ENCODE assay signal across 16 cellular contexts in genomic region chr13:37534181-37534580, GRCh38.
DNase-seq lines count a peak whose midpoint lies in the region; ATAC-seq and TF ChIP-seq lines count a peak whose summit lies in the region.
"Had no signal": no experiment of that assay in that cellular context is flagged by ENCODE, and none has a peak within 500 bp of the region (broad histone marks: within the 10 kb centered on the region; RNA-seq: fewer than 3 reads in every experiment).

No MANE protein-coding gene starts in this region.

- no peaks in the 10 kb centered on the region for H3K27me3 Mint-ChIP-seq in stimulated activated memory B cell treated with anti-CD40 and anti-IgM and Interleukin-4, amounts not matched to agents 10 μg/mL and 1 μg/mL and 100 μg/mL, for 72 hours

- peaks cover 4% of the 10 kb centered on the region for H3K9me3 Mint-ChIP-seq in stimulated activated memory B cell treated with anti-CD40 and anti-IgM and Interleukin-4, amounts not matched to agents 10 μg/mL and 1 μg/mL and 100 μg/mL, for 72 hours

- no peak for ATAC-seq in stimulated activated memory B cell treated with anti-CD40 and anti-IgM and Interleukin-4, amounts not matched to agents 10 μg/mL and 1 μg/mL and 100 μg/mL, for 72 hours
- ATAC-seq in HG02759 (IDR thresholded peaks at IDR 0.05; ENCODE audit: unreplicated experiment), result no peak

- no peaks in the 10 kb centered on the region for H3K36me3 Mint-ChIP-seq in stimulated activated memory B cell treated with anti-CD40 and anti-IgM and Interleukin-4, amounts not matched to agents 10 μg/mL and 1 μg/mL and 100 μg/mL, for 72 hours

- no peak overlapping the region for H3K4me3 ChIP-seq in foreskin fibroblast (ENCODE audit: low read depth in 1 of 2, low read length in 2 of 2)

- peak; percentile 8 for DNase-seq in AG08396 (ENCODE audit: low spot score)
- DNase-seq in HS-5 (ENCODE audit: low read depth), result peak; percentile 56
- peak; percentile 54 for DNase-seq in astrocyte of the hippocampus (ENCODE audit: low read depth, low spot score)
- DNase-seq in foreskin fibroblast, result peak; percentile 67 to 91
- DNase-seq in NCI-H1092 (lab: John Stamatoyannopoulos, UW), result no peak
- no peak for DNase-seq in NOMO-1 (lab: John Stamatoyannopoulos, UW; ENCODE audit: unreplicated experiment in 2 of 2)
- DNase-seq: activated CD4-positive, alpha-beta T cell treated with anti-CD3 and anti-CD28 coated beads, Interleukin-2, amount 50 U/mL, for 1 hour; anterior cingulate cortex; DND-41; kidney glomerular epithelial cell; NCI-H1092 treated with DMSO at 0.1 percent for 48 hours; OCI-M1; trophoblast cell had no signal

- no peaks in the 10 kb centered on the region for H3K4me1 Mint-ChIP-seq in stimulated activated memory B cell treated with anti-CD40 and anti-IgM and Interleukin-4, amounts not matched to agents 10 μg/mL and 1 μg/mL and 100 μg/mL, for 72 hours

- no peak for TF ChIP-seq CTCF in foreskin fibroblast (IDR thresholded peaks at IDR 0.05; ENCODE audit: low read depth, low read length)

- no peak overlapping the region for H3K4me3 Mint-ChIP-seq in stimulated activated memory B cell treated with anti-CD40 and anti-IgM and Interleukin-4, amounts not matched to agents 10 μg/mL and 1 μg/mL and 100 μg/mL, for 72 hours
- H3K4me3 Mint-ChIP-seq: T-helper 1 cell treated with Interleukin-12 subunit alpha and Interleukin-12 subunit beta and Interleukin-4 antibody, amounts not matched to agents 30 μg/mL and 1 μg/mL, for 36 hours had no signal

- no peak overlapping the region for H3K27ac Mint-ChIP-seq in stimulated activated memory B cell treated with anti-CD40 and anti-IgM and Interleukin-4, amounts not matched to agents 10 μg/mL and 1 μg/mL and 100 μg/mL, for 72 hours
- H3K27ac Mint-ChIP-seq: T-helper 1 cell treated with Interleukin-12 subunit alpha and Interleukin-12 subunit beta and Interleukin-4 antibody, amounts not matched to agents 30 μg/mL and 1 μg/mL, for 36 hours had no signal

Comparison
In these comparisons a context has a peak if more than half of its experiments do, and no peak if none do; other contexts are left out.
1. DNase-seq: peak in AG08396 (single experiment), HS-5 (single experiment), astrocyte of the hippocampus (single experiment) and foreskin fibroblast (2 of 2); none in NCI-H1092 (single experiment) and NOMO-1 (0 of 2).